12 cellular contexts compared by ENCODE assay signal in genomic region chr9:136942881-136943230, GRCh38. TPM values are rescaled to one million over a fixed set of nuclear protein-coding genes. Genes with fewer than 3 reads are reported as not detected.
DNase-seq lines count a peak whose midpoint lies in the region; ATAC-seq, FAIRE-seq and TF ChIP-seq lines count a peak whose summit lies in the region.
"Had no signal": no experiment of that assay in that cellular context is flagged by ENCODE, and none has a peak within 500 bp of the region (broad histone marks: within the 10 kb centered on the region; RNA-seq: fewer than 3 reads in every experiment).

No MANE protein-coding gene starts in this region.

- peak overlapping the region; percentile 68 for H3K4me3 Mint-ChIP-seq in chondrocyte (ENCODE audit: unreplicated experiment)
- H3K4me3 Mint-ChIP-seq in natural killer cell treated with Interleukin-12 subunit alpha and Interleukin-12 subunit beta and Interleukin-15 and Interleukin-18, amount 100 ng/mL, for 72 hours, result peak overlapping the region; percentile 82

- TF ChIP-seq CTCF in AG09309 (IDR thresholded peaks at IDR 0.05; ENCODE audit: control insufficient read depth, insufficient read depth, low read depth, low read length, missing control alignments) (no peak), chondrocyte (IDR thresholded peaks at IDR 0.05) (no peak)

- no peak overlapping the region for H3K27ac Mint-ChIP-seq in chondrocyte (ENCODE audit: unreplicated experiment)
- H3K27ac Mint-ChIP-seq in natural killer cell treated with Interleukin-12 subunit alpha and Interleukin-12 subunit beta and Interleukin-15 and Interleukin-18, amount 100 ng/mL, for 72 hours, result no peak overlapping the region

- peak overlapping the region; percentile 97 for H3K4me3 ChIP-seq in AG09309 (ENCODE audit: control insufficient read depth, low read depth, low read length)
- peak overlapping the region; percentile 78; the same call in 1 of the 2 replicates for H3K4me3 ChIP-seq in Jurkat, Clone E6-1 (ENCODE audit: low read length)

- DNase-seq in AG09309 (ENCODE audit: low read depth), result no peak
- no peak for DNase-seq in Jurkat, Clone E6-1 (ENCODE audit: low read depth, low spot score)
- DNase-seq in chondrocyte (ENCODE audit: low spot score), result peak; percentile 83
- DNase-seq in natural killer cell treated with Interleukin-12 subunit alpha and Interleukin-12 subunit beta and Interleukin-15 and Interleukin-18, amount 100 ng/mL, for 72 hours (ENCODE audit: low spot score), result no peak
- no peak for DNase-seq in mesenteric fat pad (ENCODE audit: low spot score)
- DNase-seq in HTR-8/SVneo (ENCODE audit: insufficient read length, low spot score), result no peak
- no peak for DNase-seq in NCI-H2029 (lab: John Stamatoyannopoulos, UW)
- DNase-seq: HCEC 1CT, NCI-H187 had no signal

- no peak for ATAC-seq in natural killer cell treated with Interleukin-12 subunit alpha and Interleukin-12 subunit beta and Interleukin-15 and Interleukin-18, amount 100 ng/mL, for 72 hours
- no peak for ATAC-seq in HG03097 (IDR thresholded peaks at IDR 0.05; ENCODE audit: low FRiP score, unreplicated experiment)

- H3K36me3 Mint-ChIP-seq in chondrocyte (ENCODE audit: low read depth), result peaks cover 12% of the 10 kb centered on the region
- H3K36me3 Mint-ChIP-seq in natural killer cell treated with Interleukin-12 subunit alpha and Interleukin-12 subunit beta and Interleukin-15 and Interleukin-18, amount 100 ng/mL, for 72 hours, result peaks cover 6% of the 10 kb centered on the region

- peaks cover 6% of the 10 kb centered on the region for H3K4me1 Mint-ChIP-seq in chondrocyte (ENCODE audit: low read depth)
- H3K4me1 Mint-ChIP-seq in natural killer cell treated with Interleukin-12 subunit alpha and Interleukin-12 subunit beta and Interleukin-15 and Interleukin-18, amount 100 ng/mL, for 72 hours (ENCODE audit: low read depth in 2 of 2), result peaks cover 13 to 18% of the 10 kb centered on the region in 2 donors

- no peaks in the 10 kb centered on the region for H3K9me3 Mint-ChIP-seq in chondrocyte (ENCODE audit: low read depth)
- H3K9me3 Mint-ChIP-seq in natural killer cell treated with Interleukin-12 subunit alpha and Interleukin-12 subunit beta and Interleukin-15 and Interleukin-18, amount 100 ng/mL, for 72 hours, result no peaks in the 10 kb centered on the region

- FAIRE-seq in HTR-8/SVneo (lab: Jason Lieb, UNC), result no peak
- FAIRE-seq: urothelium cell line had no signal

- H3K27me3 Mint-ChIP-seq in chondrocyte (ENCODE audit: low read depth), result no peaks in the 10 kb centered on the region
- no peaks in the 10 kb centered on the region for H3K27me3 Mint-ChIP-seq in natural killer cell treated with Interleukin-12 subunit alpha and Interleukin-12 subunit beta and Interleukin-15 and Interleukin-18, amount 100 ng/mL, for 72 hours

RNA-seq across cellular contexts. Expression of gene FBXW5, which starts 1.7 kb away (rescaled TPM):
- polyA plus RNA-seq in Jurkat, Clone E6-1 (2012; ENCODE audit: insufficient read depth, insufficient read length), result 74.0 TPM
- total RNA-seq in chondrocyte (79.2 to 87.5 TPM (median 84.3 TPM) in 3 replicates), mesenteric fat pad (95.2 TPM)
- 100 to 1,000 TPM; 102 to 155 TPM for total RNA-seq in natural killer cell treated with Interleukin-12 subunit alpha and Interleukin-12 subunit beta and Interleukin-15 and Interleukin-18, amount 100 ng/mL, for 72 hours

RNA-seq across cellular contexts. Expression of gene C8G, which starts 2.2 kb away (rescaled TPM):
- 3.2 TPM for polyA plus RNA-seq in Jurkat, Clone E6-1 (2012; ENCODE audit: insufficient read depth, insufficient read length)
- total RNA-seq in chondrocyte (2.2 TPM in 1 of 3 replicates, not detected in the others), mesenteric fat pad (not detected)
- total RNA-seq in natural killer cell treated with Interleukin-12 subunit alpha and Interleukin-12 subunit beta and Interleukin-15 and Interleukin-18, amount 100 ng/mL, for 72 hours, result 1 to 10 TPM; 2.4 to 2.5 TPM
- total RNA-seq: pulmonary artery endothelial cell had no signal

RNA-seq across cellular contexts. Expression of gene LCN12, which starts 9.2 kb away (rescaled TPM):
- not detected for polyA plus RNA-seq in Jurkat, Clone E6-1 (2012; ENCODE audit: insufficient read depth, insufficient read length)
- total RNA-seq in chondrocyte (0.51 to 0.60 TPM in 2 of 3 replicates, not detected in the other), mesenteric fat pad (not detected)
- total RNA-seq in natural killer cell treated with Interleukin-12 subunit alpha and Interleukin-12 subunit beta and Interleukin-15 and Interleukin-18, amount 100 ng/mL, for 72 hours, result 1 to 10 TPM; 2.0 to 2.2 TPM
- total RNA-seq: pulmonary artery endothelial cell had no signal

RNA-seq across cellular contexts. Expression of gene PTGDS, which starts 34.4 kb away (rescaled TPM):
- not detected for polyA plus RNA-seq in Jurkat, Clone E6-1 (2012; ENCODE audit: insufficient read depth, insufficient read length)
- total RNA-seq in chondrocyte (24.2 to 80.4 TPM (median 76.8 TPM) in 3 replicates), mesenteric fat pad (249 TPM)
- total RNA-seq in natural killer cell treated with Interleukin-12 subunit alpha and Interleukin-12 subunit beta and Interleukin-15 and Interleukin-18, amount 100 ng/mL, for 72 hours, result 1 to 10 TPM; 1.7 to 4.4 TPM
- total RNA-seq: pulmonary artery endothelial cell had no signal

RNA-seq across cellular contexts. Expression of gene LCNL1, which starts 39.9 kb away (rescaled TPM):
- polyA plus RNA-seq in Jurkat, Clone E6-1 (2012; ENCODE audit: insufficient read depth, insufficient read length), result not detected
- total RNA-seq in chondrocyte (0.15 to 5.8 TPM (median 5.2 TPM) in 3 replicates), mesenteric fat pad (0.71 TPM)
- under 1 TPM in 1 of 2 donors, not detected in 1; 0.21 TPM for total RNA-seq in natural killer cell treated with Interleukin-12 subunit alpha and Interleukin-12 subunit beta and Interleukin-15 and Interleukin-18, amount 100 ng/mL, for 72 hours
- total RNA-seq: pulmonary artery endothelial cell had no signal
